8 cellular contexts compared by ENCODE assay signal in the genomic region with DNA sequence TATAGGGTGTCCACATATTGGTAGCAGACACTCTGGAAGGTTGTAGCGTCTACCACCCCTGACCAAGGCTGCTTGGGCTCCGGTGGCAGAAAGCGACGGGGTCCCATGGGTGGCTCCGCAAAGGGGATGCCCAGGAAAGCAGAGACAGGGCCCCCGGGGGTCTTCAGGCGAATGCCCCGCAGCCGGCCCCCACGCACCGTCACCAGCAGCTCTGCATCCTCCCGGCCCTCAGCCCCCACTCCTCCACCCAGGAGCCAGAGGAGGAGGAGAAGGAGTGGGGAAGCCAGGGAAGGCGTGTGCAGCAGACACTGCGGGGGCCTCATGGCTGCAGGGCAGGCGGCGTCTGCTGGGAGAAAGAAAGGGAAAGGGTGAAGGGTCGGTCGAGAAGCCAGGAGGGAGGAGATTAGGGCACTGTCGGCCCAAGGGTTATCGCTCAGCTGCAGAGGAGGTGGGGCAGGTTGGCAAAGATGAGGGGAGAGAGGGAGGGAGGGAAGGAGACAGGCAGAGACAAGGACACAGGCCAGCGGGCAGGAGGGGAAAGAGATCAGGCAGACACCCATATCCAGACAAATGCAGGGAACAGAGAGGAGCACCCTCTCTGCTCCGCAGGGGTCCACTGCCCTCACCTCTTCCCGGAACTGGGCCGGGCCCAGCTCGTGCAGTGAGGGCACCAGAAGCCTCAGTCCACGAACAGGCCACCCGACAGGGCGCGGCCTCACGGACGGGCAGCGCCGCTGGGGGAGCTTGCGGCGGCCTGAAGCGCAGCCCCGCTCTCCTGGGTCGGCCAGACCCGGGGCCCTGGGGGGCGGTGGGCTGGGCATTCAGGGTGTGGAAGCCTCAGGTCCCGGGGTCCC. TPM values are rescaled to one million over a fixed set of nuclear protein-coding genes. Genes with fewer than 3 reads are reported as not detected.
DNase-seq lines count a peak whose midpoint lies in the region; ATAC-seq and TF ChIP-seq lines count a peak whose summit lies in the region.
"Had no signal": no experiment of that assay in that cellular context is flagged by ENCODE, and none has a peak within 500 bp of the region (broad histone marks: within the 10 kb centered on the region; RNA-seq: fewer than 3 reads in every experiment).

No MANE protein-coding gene starts in this region.

- WGBS in psoas muscle, 3 donors = 25 to 34% (median 27%) methylated on average over 36 to 41 of the region's 41 CpGs

- H3K4me3 Mint-ChIP-seq in glutamatergic neuron (ENCODE audit: unreplicated experiment) (peak overlapping the region; percentile 74), immature natural killer cell (peak overlapping the region in 1 of 5 donors; percentile 18)

- ATAC-seq in psoas muscle (peak in 1 of 4 donors; percentile 6), GM18502 (IDR thresholded peaks at IDR 0.05; ENCODE audit: poor library complexity, unreplicated experiment) (no peak), HG03442 (IDR thresholded peaks at IDR 0.05; ENCODE audit: unreplicated experiment) (no peak)

- intact Hi-C loops in psoas muscle (cut with DNase I) = no loop called here

- H3K27me3 ChIP-seq in OCI-LY3 (ENCODE audit: low read depth, low read length) (no peaks in the 10 kb centered on the region), psoas muscle (ENCODE audit: insufficient read depth in 3 of 3, low read length in 2 of 3) (peaks cover 0 to 6% (median 0%) of the 10 kb centered on the region in 3 donors)

- H3K36me3 ChIP-seq in OCI-LY3 (replicated peaks; ENCODE audit: low read depth, low read length) = peaks cover under 1% of the 10 kb centered on the region
- no peaks in the 10 kb centered on the region for H3K36me3 ChIP-seq in psoas muscle (ENCODE audit: insufficient read depth in 1 of 2, low read depth in 1 of 2)

- peak overlapping the region; percentile 68; the same call in 1 of the 2 replicates for H3K4me3 ChIP-seq in OCI-LY3 (ENCODE audit: low read length)
- H3K4me3 ChIP-seq in psoas muscle = peak overlapping the region; percentile 79

- H3K9me3 Mint-ChIP-seq in glutamatergic neuron (ENCODE audit: unreplicated experiment) = peaks cover 14% of the 10 kb centered on the region
- peaks cover 0 to 4% (median 0%) of the 10 kb centered on the region in 6 donors for H3K9me3 Mint-ChIP-seq in immature natural killer cell
- H3K9me3 Mint-ChIP-seq: activated naive CD4-positive, alpha-beta T cell treated with anti-CD3 and anti-CD28 coated beads, Interleukin-2, amount 50 U/mL, for 72 hours had no signal

- peak; percentile 22 for DNase-seq in GM10266 (ENCODE audit: extremely low spot score)
- DNase-seq in glutamatergic neuron = peak; percentile 33
- DNase-seq in psoas muscle = peak in 1 of 2 donors; percentile 23
- no peak for DNase-seq in immature natural killer cell

- peak overlapping the region; percentile 68 for H3K4me2 ChIP-seq in OCI-LY3 (ENCODE audit: low read length)

- H4K20me1 ChIP-seq in OCI-LY3 (ENCODE audit: insufficient read depth, low read length) = no peaks in the 10 kb centered on the region

- TF ChIP-seq CTCF in GM10266 (IDR thresholded peaks at IDR 0.05; ENCODE audit: control insufficient read depth, insufficient read depth, low read depth, missing control alignments) = no peak
- no peak for TF ChIP-seq CTCF in OCI-LY3 (IDR thresholded peaks at IDR 0.05; ENCODE audit: low read depth, low read length)
- TF ChIP-seq CTCF in glutamatergic neuron (IDR thresholded peaks at IDR 0.05; ENCODE audit: partially characterized antibody, unreplicated experiment) = no peak
- no peak for TF ChIP-seq CTCF in psoas muscle (IDR thresholded peaks at IDR 0.05)

- H3K4me1 ChIP-seq in OCI-LY3 (ENCODE audit: low read length) (peaks cover 13% of the 10 kb centered on the region; the same call in 1 of the 2 replicates), psoas muscle (peaks cover 24% of the 10 kb centered on the region)

- peaks cover 11% of the 10 kb centered on the region for H3K4me1 Mint-ChIP-seq in glutamatergic neuron (ENCODE audit: low read depth, unreplicated experiment)
- peaks cover 22 to 33% of the 10 kb centered on the region in 2 donors for H3K4me1 Mint-ChIP-seq in immature natural killer cell

- H3K79me2 ChIP-seq in OCI-LY3 (ENCODE audit: low read length) = peaks cover 3% of the 10 kb centered on the region

- H2AFZ ChIP-seq in OCI-LY3 (ENCODE audit: low read depth, low read length) = no peak overlapping the region

- H3K27me3 Mint-ChIP-seq in glutamatergic neuron (ENCODE audit: unreplicated experiment) = peaks cover 14% of the 10 kb centered on the region
- H3K27me3 Mint-ChIP-seq in immature natural killer cell (ENCODE audit: low read depth in 3 of 3) = peaks cover 13 to 22% (median 18%) of the 10 kb centered on the region in 3 donors

- H3K9me3 ChIP-seq in OCI-LY3 (ENCODE audit: insufficient read depth, low read length) = no peaks in the 10 kb centered on the region
- no peaks in the 10 kb centered on the region for H3K9me3 ChIP-seq in psoas muscle

- H3K9ac ChIP-seq in OCI-LY3 (ENCODE audit: low read length) = no peak overlapping the region

- H3K27ac Mint-ChIP-seq in glutamatergic neuron (ENCODE audit: unreplicated experiment) = no peak overlapping the region
- no peak overlapping the region for H3K27ac Mint-ChIP-seq in immature natural killer cell
- H3K27ac Mint-ChIP-seq: activated naive CD4-positive, alpha-beta T cell treated with anti-CD3 and anti-CD28 coated beads, Interleukin-2, amount 50 U/mL, for 72 hours had no signal

- H3K27ac ChIP-seq in OCI-LY3 (ENCODE audit: low read length) = no peak overlapping the region
- peak overlapping the region; percentile 85 for H3K27ac ChIP-seq in psoas muscle

- H3K36me3 Mint-ChIP-seq in glutamatergic neuron (ENCODE audit: unreplicated experiment) = no peaks in the 10 kb centered on the region
- H3K36me3 Mint-ChIP-seq in immature natural killer cell = peaks cover 0 to 4% (median 0%) of the 10 kb centered on the region in 3 donors

RNA-seq across cellular contexts. Expression of a gene that starts 1.6 kb away (rescaled TPM):
- 30.0 TPM for total RNA-seq in glutamatergic neuron (ENCODE audit: unreplicated experiment)
- 10 to 100 TPM; 21.4 to 99.2 (median 36.8) TPM for total RNA-seq in psoas muscle
- 10 to 100 TPM; 10.7 to 23.8 (median 14.2) TPM for polyA plus RNA-seq in psoas muscle
- not detected for polyA plus RNA-seq in immature natural killer cell

RNA-seq across cellular contexts. Expression of a gene that starts 4.6 kb away (rescaled TPM):
- total RNA-seq in glutamatergic neuron (ENCODE audit: unreplicated experiment) = 3.2 TPM
- 1 to 10 TPM; 2.5 to 8.0 (median 6.0) TPM for total RNA-seq in psoas muscle
- polyA plus RNA-seq in psoas muscle = 1 to 10 TPM; 3.7 to 7.6 (median 4.3) TPM
- polyA plus RNA-seq in immature natural killer cell = 1 to 10 TPM in 1 of 3 donors, under 1 TPM in 1, not detected in 1; 0.59 to 1.1 TPM

RNA-seq across cellular contexts. Expression of a gene that starts 19.2 kb away (rescaled TPM):
- 213 TPM for total RNA-seq in glutamatergic neuron (ENCODE audit: unreplicated experiment)
- total RNA-seq in psoas muscle = 10 to 100 TPM; 46.8 to 79.8 (median 61.0) TPM
- polyA plus RNA-seq in psoas muscle = 10 to 100 TPM; 48.2 to 58.1 (median 51.2) TPM
- 10 to 100 TPM; 24.9 to 73.4 (median 33.2) TPM for polyA plus RNA-seq in immature natural killer cell

RNA-seq across cellular contexts. Expression of a gene that starts 26.9 kb away (rescaled TPM):
- total RNA-seq in glutamatergic neuron (ENCODE audit: unreplicated experiment) (13.1 TPM), psoas muscle (1 to 10 TPM; 5.0 to 8.8 (median 6.8) TPM)
- polyA plus RNA-seq in psoas muscle (1 to 10 TPM; 4.3 to 7.1 (median 5.3) TPM), immature natural killer cell (under 1 TPM in 1 of 3 donors, not detected in 2; 0.11 TPM)

RNA-seq across cellular contexts. Expression of a gene that starts 41.6 kb away (rescaled TPM):
- total RNA-seq in glutamatergic neuron (ENCODE audit: unreplicated experiment) (36.7 TPM), psoas muscle (1 to 10 TPM; 2.9 to 4.7 (median 3.9) TPM)
- polyA plus RNA-seq in psoas muscle (1 to 10 TPM; 2.2 to 3.3 (median 2.5) TPM), immature natural killer cell (1 to 10 TPM; 3.2 to 5.9 (median 4.7) TPM)

Comparison
In these comparisons a context has a peak if more than half of its experiments do, and no peak if none do; other contexts are left out.
1. DNase-seq: peak in GM10266 (single experiment) and glutamatergic neuron (single experiment); none in immature natural killer cell (0 of 3).